ENCODE assay signal across 10 cellular contexts in genomic region chr10:73816917-73817729, GRCh38. TPM values are rescaled to one million over a fixed set of nuclear protein-coding genes. Genes with fewer than 3 reads are reported as not detected.
A peak's percentile ranks its signal among the peaks of the same experiment; 100 is the strongest.
DNase-seq lines count a peak whose midpoint lies in the region; TF ChIP-seq lines count a peak whose summit lies in the region.
"Had no signal": no experiment of that assay in that cellular context is flagged by ENCODE, and none has a peak within 500 bp of the region (broad histone marks: within the 10 kb centered on the region; RNA-seq: fewer than 3 reads in every experiment).

No MANE protein-coding gene starts in this region.

- intact Hi-C loops in ovary (cut with DNase I): no loop called here

- POLR2A ChIA-PET in AG04450 (lab: Yijun Ruan, JAX): interaction anchor here (0.5 to 1.1 kb wide), 2 partner anchors 44 to 227 kb away, joined by 4 to 5 read pairs; no protein-coding TSS in a partner anchor

- TF ChIP-seq POLR2A in erythroblast (IDR thresholded peaks at IDR 0.05; ENCODE audit: low read length) (no peak), ovary (IDR thresholded peaks at IDR 0.05) (no peak)

- TF ChIP-seq CTCF in AG04450 (IDR thresholded peaks at IDR 0.05; ENCODE audit: low read depth, low read length) (no peak), neutrophil (IDR thresholded peaks at IDR 0.05) (no peak), ovary (IDR thresholded peaks at IDR 0.05) (no peak)

- no peak for DNase-seq in AG04450 (ENCODE audit: low read depth, low spot score)
- DNase-seq in MG63: peak; percentile 62
- DNase-seq in erythroblast (lab: John Stamatoyannopoulos, UW): peak; percentile 28 to 37
- no peak for DNase-seq in epidermal melanocyte (ENCODE audit: insufficient read length, low spot score)
- DNase-seq in central memory CD4-positive, alpha-beta T cell: no peak
- DNase-seq in GF-D8 (lab: John Stamatoyannopoulos, UW): no peak
- DNase-seq in ovary: no peak
- DNase-seq: NCI-H446; stimulated activated CD8-positive, alpha-beta memory T cell treated with anti-CD3 and anti-CD28 coated beads, Interleukin-4, amount 100 ng/mL, for 48 hours had no signal

- 86 to 92% (median 87%) methylated on average over 10 of the region's 10 CpGs for WGBS in ovary, 3 donors

- H3K27ac ChIP-seq in AG04450 (ENCODE audit: low read depth, low read length): peak overlapping the region; percentile 31
- peak overlapping the region; percentile 81 for H3K27ac ChIP-seq in neutrophil
- no peak overlapping the region for H3K27ac ChIP-seq in ovary

- no peaks in the 10 kb centered on the region for H3K27me3 ChIP-seq in AG04450 (ENCODE audit: control insufficient read depth, insufficient read depth, low read length)
- H3K27me3 ChIP-seq in MG63: no peaks in the 10 kb centered on the region
- H3K27me3 ChIP-seq in neutrophil: no peaks in the 10 kb centered on the region
- no peaks in the 10 kb centered on the region for H3K27me3 ChIP-seq in ovary

- H3K4me1 ChIP-seq in neutrophil (ENCODE audit: control insufficient read depth in 1 of 2, insufficient read depth in 1 of 2, low read depth in 1 of 2, low read length in 1 of 2) (peaks cover 53 to 60% of the 10 kb centered on the region in 2 experiments), ovary (ENCODE audit: insufficient read depth) (no peaks in the 10 kb centered on the region)

- CTCF ChIA-PET in AG04450 (lab: Charles Lee): no interaction called here

- H3K36me3 ChIP-seq in MG63 (peaks cover 39% of the 10 kb centered on the region), neutrophil (peaks cover 92% of the 10 kb centered on the region), ovary (no peaks in the 10 kb centered on the region)

- no peak for TF ChIP-seq EP300 in ovary (IDR thresholded peaks at IDR 0.05)

- no peaks in the 10 kb centered on the region; the same call in 1 of the 2 replicates for H3K9me3 ChIP-seq in AG04450 (ENCODE audit: control insufficient read depth, insufficient read depth, low read length)
- no peaks in the 10 kb centered on the region for H3K9me3 ChIP-seq in MG63
- H3K9me3 ChIP-seq in neutrophil: no peaks in the 10 kb centered on the region
- H3K9me3 ChIP-seq in ovary: no peaks in the 10 kb centered on the region

- H3K4me3 ChIP-seq in AG04450 (ENCODE audit: low read depth, low read length) (no peak overlapping the region), MG63 (no peak overlapping the region), neutrophil (ENCODE audit: low read depth in 1 of 2, low read length in 1 of 2) (no peak overlapping the region), ovary (no peak overlapping the region)

RNA-seq across cellular contexts. Expression of gene NDST2, which starts 5.7 kb away (rescaled TPM):
- polyA plus RNA-seq in AG04450 (2011; rRNA removed) (11.4 and 13.2 TPM in 2 replicates), ovary (10 to 100 TPM; 16.7 to 17.0 TPM)
- 15.7 and 16.1 TPM in 2 replicates for polyA minus RNA-seq in AG04450 (2011; rRNA and poly(A)+ RNA removed)
- total RNA-seq in MG63 (2014; rRNA removed; shearing (Covaris generic); ENCODE audit: low replicate concordance): 1.8 and 4.2 TPM in 2 replicates
- 10 to 100 TPM; 24.4 to 37.5 (median 30.5) TPM for total RNA-seq in ovary

RNA-seq across cellular contexts. Expression of gene ZSWIM8, which starts 31.7 kb away (rescaled TPM):
- polyA plus RNA-seq in AG04450 (2011; rRNA removed) (44.2 and 58.3 TPM in 2 replicates), ovary (10 to 100 TPM; 42.7 to 80.9 TPM)
- polyA minus RNA-seq in AG04450 (2011; rRNA and poly(A)+ RNA removed): 85.9 and 106 TPM in 2 replicates
- total RNA-seq in MG63 (2014; rRNA removed; shearing (Covaris generic); ENCODE audit: low replicate concordance): 12.3 and 24.1 TPM in 2 replicates
- 10 to 100 TPM; 56.1 to 90.7 (median 69.3) TPM for total RNA-seq in ovary

RNA-seq across cellular contexts. Expression of gene CHCHD1, which starts 35.3 kb away (rescaled TPM):
- 31.2 and 45.4 TPM in 2 replicates for polyA plus RNA-seq in AG04450 (2011; rRNA removed)
- polyA minus RNA-seq in AG04450 (2011; rRNA and poly(A)+ RNA removed): 4.0 and 5.2 TPM in 2 replicates
- total RNA-seq in MG63 (2014; rRNA removed; shearing (Covaris generic); ENCODE audit: low replicate concordance): 58.5 and 93.9 TPM in 2 replicates
- 10 to 100 TPM; 12.5 to 33.4 (median 16.9) TPM for total RNA-seq in ovary
- 10 to 100 TPM; 26.3 to 30.6 TPM for polyA plus RNA-seq in ovary

RNA-seq across cellular contexts. Expression of gene CAMK2G, which starts 57.2 kb away (rescaled TPM):
- polyA plus RNA-seq in AG04450 (2011; rRNA removed): 22.3 and 23.7 TPM in 2 replicates
- 28.5 and 28.7 TPM in 2 replicates for polyA minus RNA-seq in AG04450 (2011; rRNA and poly(A)+ RNA removed)
- 16.5 and 24.0 TPM in 2 replicates for total RNA-seq in MG63 (2014; rRNA removed; shearing (Covaris generic); ENCODE audit: low replicate concordance)
- 10 to 100 TPM in 6 of 7 donors, 1 to 10 TPM in 1; 9.8 to 25.0 (median 16.7) TPM for total RNA-seq in ovary
- 10 to 100 TPM; 12.6 to 42.9 TPM for polyA plus RNA-seq in ovary

Comparison
In these comparisons a context has a peak if more than half of its experiments do, and no peak if none do; other contexts are left out.
1. DNase-seq: peak in MG63 (single experiment) and erythroblast (2 of 2); none in AG04450 (single experiment), epidermal melanocyte (single experiment), central memory CD4-positive, alpha-beta T cell (single experiment), GF-D8 (single experiment) and ovary (0 of 5).
2. H3K27ac ChIP-seq: peak in AG04450 (single experiment) and neutrophil (single experiment); none in ovary (0 of 2).